1 cellular context compared by ENCODE assay signal in the genomic region with DNA sequence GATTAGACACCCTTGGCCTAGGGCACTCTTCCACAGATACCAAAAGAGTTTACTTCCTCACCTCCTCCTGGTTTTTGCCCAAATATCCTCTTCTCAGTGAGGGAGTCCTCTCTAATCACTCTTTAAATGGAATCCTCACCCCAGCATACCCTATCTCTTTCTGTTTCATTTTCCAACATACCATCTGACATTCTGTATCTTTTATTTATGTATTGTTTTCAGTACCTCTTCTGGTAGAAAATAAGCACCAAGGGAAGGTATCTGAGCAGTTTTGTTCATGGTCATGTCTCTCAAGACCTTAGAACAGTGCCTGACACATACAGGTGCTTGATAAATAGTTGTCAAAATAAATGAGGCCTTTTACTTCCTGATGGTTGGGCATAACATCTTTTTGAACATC.
TF ChIP-seq lines count a peak whose summit lies in the region.

No MANE protein-coding gene starts in this region.

TF ChIP-seq in K562, 482 proteins besides CTCF, POLR2A, EP300 and RAD21 (continued from another document):
- TF ChIP-seq ZNF277 (CRISPR knock-in tag; IDR thresholded peaks at IDR 0.05; ENCODE audit: borderline replicate concordance) = no peak
TF ChIP-seq in K562: peak in this region for 0.
